Comparison of ENCODE assay signal across 9 cellular contexts in genomic region chr1:219177363-219177762, GRCh38. TPM values are rescaled to one million over a fixed set of nuclear protein-coding genes. Genes with fewer than 3 reads are reported as not detected.
DNase-seq lines count a peak whose midpoint lies in the region; ATAC-seq and TF ChIP-seq lines count a peak whose summit lies in the region.
"Had no signal": no experiment of that assay in that cellular context is flagged by ENCODE, and none has a peak within 500 bp of the region (broad histone marks: within the 10 kb centered on the region; RNA-seq: fewer than 3 reads in every experiment).

No MANE protein-coding gene starts in this region.

- peak overlapping the region; percentile 3 for H3K27ac Mint-ChIP-seq in MCF 10A (ENCODE audit: low read depth, unreplicated experiment)

- peaks cover 28% of the 10 kb centered on the region for H3K36me3 Mint-ChIP-seq in MCF 10A (ENCODE audit: insufficient read depth, unreplicated experiment)

- no peaks in the 10 kb centered on the region for H3K9me3 ChIP-seq in SJCRH30 (replicated peaks)
- H3K9me3 ChIP-seq: upper lobe of left lung had no signal

- intact Hi-C loops in MCF 10A (cut with micrococcal nuclease): loop anchor here (10.0 kb wide), 1 partner anchor 833 kb away; the partner anchor contains the start of gene TGFB2

- H3K27me3 Mint-ChIP-seq in MCF 10A (ENCODE audit: insufficient read depth, unreplicated experiment): no peaks in the 10 kb centered on the region

- TF ChIP-seq CTCF in GM06990 (IDR thresholded peaks at IDR 0.05; ENCODE audit: insufficient read depth, low read length, poor library complexity, severe bottlenecking) (no peak), MCF 10A (IDR thresholded peaks at IDR 0.05; ENCODE audit: unreplicated experiment) (no peak)

- H3K36me3 ChIP-seq in GM06990 (ENCODE audit: control insufficient read depth, insufficient read depth, low read length): peaks cover 4% of the 10 kb centered on the region
- H3K36me3 ChIP-seq in SJCRH30: peaks cover 20% of the 10 kb centered on the region

- H3K27ac ChIP-seq in SJCRH30: no peak overlapping the region
- H3K27ac ChIP-seq: upper lobe of left lung had no signal

- H3K4me1 ChIP-seq in SJCRH30: peaks cover 11% of the 10 kb centered on the region; the same call in 1 of the 2 replicates

- DNase-seq in GM06990 (ENCODE audit: extremely low read depth, insufficient read length) (no peak), MCF 10A (ENCODE audit: unreplicated experiment) (peak; percentile 92), SW 1271 (lab: John Stamatoyannopoulos, UW) (no peak), SJCRH30 (no peak), islet precursor cell (no peak)
- DNase-seq in stimulated activated naive CD4-positive, alpha-beta T cell (lab: John Stamatoyannopoulos, UW): no peak
- DNase-seq: upper lobe of left lung had no signal

- CTCF ChIA-PET in MCF 10A (lab: Yijun Ruan, JAX): interaction anchor here (0.9 to 1.9 kb wide), 6 partner anchors 11 to 848 kb away, joined by 3 to 11 read pairs (median 6); no protein-coding TSS in a partner anchor

- peaks cover 48% of the 10 kb centered on the region for H3K4me1 Mint-ChIP-seq in MCF 10A (ENCODE audit: insufficient read depth, unreplicated experiment)

- peak; percentile 31 for ATAC-seq in GM19452 (IDR thresholded peaks at IDR 0.05; ENCODE audit: unreplicated experiment)
- ATAC-seq in HG03097 (IDR thresholded peaks at IDR 0.05; ENCODE audit: low FRiP score, unreplicated experiment): peak; percentile 31

- no peaks in the 10 kb centered on the region for H3K9me3 Mint-ChIP-seq in MCF 10A (ENCODE audit: unreplicated experiment)

- BruUV-seq in MCF 10A (replicated peaks; lab: Mats Ljungman, UMichigan): no TSS peak

- no peak overlapping the region for H3K4me3 Mint-ChIP-seq in MCF 10A (ENCODE audit: unreplicated experiment)

- H3K4me3 ChIP-seq in GM06990 (replicated peaks; ENCODE audit: low read depth, low read length) (peak overlapping the region; percentile 32), SJCRH30 (no peak overlapping the region)
- H3K4me3 ChIP-seq: upper lobe of left lung had no signal

- no peaks in the 10 kb centered on the region for H3K27me3 ChIP-seq in GM06990 (replicated peaks; ENCODE audit: control insufficient read depth, insufficient read depth, low read length)
- no peaks in the 10 kb centered on the region for H3K27me3 ChIP-seq in SJCRH30
- H3K27me3 ChIP-seq: upper lobe of left lung had no signal

- POLR2A ChIA-PET in MCF 10A (lab: Yijun Ruan, JAX): interaction anchor here (0.6 to 5.3 kb wide), 4 partner anchors 10 to 648 kb away, joined by 3 to 93 read pairs (median 4); no protein-coding TSS in a partner anchor

RNA-seq across cellular contexts. Expression of gene LYPLAL1, which starts 3.7 kb away (rescaled TPM):
- total RNA-seq in MCF 10A (2022): 59.8 and 69.0 TPM in 2 replicates
- 23.5 and 33.7 TPM in 2 replicates for total RNA-seq in SJCRH30 (2014; rRNA removed; shearing (Covaris generic))
